In the genomic region with DNA sequence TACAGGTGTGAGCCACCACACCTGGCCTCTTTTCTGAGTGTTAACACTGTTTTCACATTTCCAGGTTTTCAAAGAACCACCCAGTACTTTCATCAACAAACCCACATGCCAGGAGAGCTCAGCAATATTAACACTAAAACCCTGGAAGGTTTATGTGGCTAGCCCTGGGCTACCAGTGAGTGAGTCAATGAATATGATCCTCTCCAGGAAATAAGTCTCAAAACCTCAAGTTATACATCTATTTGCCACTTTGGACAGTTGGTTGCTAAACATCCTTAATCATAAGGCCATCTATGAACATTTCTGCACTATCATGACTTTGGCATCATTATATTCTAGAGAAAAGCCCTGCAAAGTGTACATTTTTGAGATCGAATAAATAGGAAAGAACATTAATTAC, we compare ENCODE assay signal across 27 cellular contexts. TPM values are rescaled to one million over a fixed set of nuclear protein-coding genes. Genes with fewer than 3 reads are reported as not detected.
DNase-seq lines count a peak whose midpoint lies in the region; ATAC-seq, FAIRE-seq and TF ChIP-seq lines count a peak whose summit lies in the region.
"Had no signal": no experiment of that assay in that cellular context is flagged by ENCODE, and none has a peak within 500 bp of the region (broad histone marks: within the 10 kb centered on the region; RNA-seq: fewer than 3 reads in every experiment).

No MANE protein-coding gene starts in this region.

- no peaks in the 10 kb centered on the region for H3K79me2 ChIP-seq in PC-3 (ENCODE audit: low read length)

- H3K9me3 ChIP-seq in PC-3 (ENCODE audit: low read length), result no peaks in the 10 kb centered on the region
- H3K9me3 ChIP-seq: adrenal gland, ovary, SJSA1, thoracic aorta had no signal

- FAIRE-seq in GM12891 (lab: Jason Lieb, UNC), result no peak
- FAIRE-seq: colon had no signal

- no TSS peak for BruUV-seq in PC-3 (replicated peaks; lab: Mats Ljungman, UMichigan)

- intact Hi-C loops in PC-3 (cut with micrococcal nuclease) (no loop called here), natural killer cell (cut with micrococcal nuclease) (no loop called here)

- POLR2A ChIA-PET in PC-3 (lab: Charles Lee; ENCODE audit: unreplicated experiment), result interaction anchor here (0.6 kb wide), 1 partner anchor 14 kb away, joined by 3 read pairs; no protein-coding TSS in a partner anchor

- CTCF ChIA-PET in PC-3 (lab: Charles Lee), result no interaction called here

- H3K4me1 Mint-ChIP-seq in natural killer cell, result peaks cover 12 to 14% of the 10 kb centered on the region in 2 donors

- no peaks in the 10 kb centered on the region for H3K27me3 ChIP-seq in PC-3 (ENCODE audit: low read length)
- H3K27me3 ChIP-seq: adrenal gland, ovary, SJSA1 had no signal

- H3K4me1 ChIP-seq in PC-3 (ENCODE audit: insufficient read depth, low read length), result peaks cover 15% of the 10 kb centered on the region
- H3K4me1 ChIP-seq: adrenal gland had no signal

- no peaks in the 10 kb centered on the region for H3F3A ChIP-seq in PC-3 (ENCODE audit: low read length, unreplicated experiment)

- ATAC-seq in PC-3 (peak; percentile 54), natural killer cell (peak in 2 of 3 donors; percentile 30 to 35)
- ATAC-seq: activated T-cell treated with anti-CD3 and anti-CD28 coated beads, Interleukin-2, amount 50 U/mL, for 4 hours; left lobe of liver; right cardiac atrium had no signal

- no peak overlapping the region for H2AFZ ChIP-seq in PC-3 (ENCODE audit: low read length)

- no peaks in the 10 kb centered on the region for H3K9me2 ChIP-seq in PC-3 (replicated peaks; ENCODE audit: low read length)

- no peaks in the 10 kb centered on the region for H3K9me3 Mint-ChIP-seq in natural killer cell

- no peaks in the 10 kb centered on the region for H3K27me3 Mint-ChIP-seq in natural killer cell (ENCODE audit: low read depth in 2 of 2)
- H3K27me3 Mint-ChIP-seq: IgD-negative memory B cell had no signal

- H3K9ac ChIP-seq in PC-3 (ENCODE audit: low read length), result no peak overlapping the region

- TF ChIP-seq POLR2A in GM12891 (IDR thresholded peaks at IDR 0.05; ENCODE audit: low read depth, low read length), result no peak

- H3K36me3 Mint-ChIP-seq in natural killer cell, result no peaks in the 10 kb centered on the region

- H3K36me3 ChIP-seq in PC-3 (ENCODE audit: low read depth, low read length), result no peaks in the 10 kb centered on the region
- H3K36me3 ChIP-seq: adrenal gland, ovary, SJSA1, thoracic aorta had no signal

- TF ChIP-seq CTCF in PC-3 (conservative IDR thresholded peaks at IDR 0.05; ENCODE audit: low read depth, low read length) (no peak), epithelial cell of esophagus (IDR thresholded peaks at IDR 0.05; ENCODE audit: insufficient read depth, low read depth, low read length, missing control alignments) (no peak), natural killer cell (IDR thresholded peaks at IDR 0.05) (no peak)

- H3K4me2 ChIP-seq in PC-3 (ENCODE audit: low read length), result no peak overlapping the region

- no peak overlapping the region for H3K27ac ChIP-seq in PC-3 (ENCODE audit: low read length)
- H3K27ac ChIP-seq: adrenal gland, SJSA1, thoracic aorta had no signal

- H4K20me1 ChIP-seq in PC-3 (ENCODE audit: low read length), result no peaks in the 10 kb centered on the region

- DNase-seq in H4 (ENCODE audit: low spot score) (peak; percentile 20), PC-3 (peak; percentile 39), epithelial cell of esophagus (ENCODE audit: low read depth) (peak; percentile 42), natural killer cell (no peak), NCI-H1694 (lab: John Stamatoyannopoulos, UW) (no peak), GM12891 (ENCODE audit: insufficient read length, low spot score) (no peak)
- no peak for DNase-seq in stimulated activated naive CD4-positive, alpha-beta T cell (lab: John Stamatoyannopoulos, UW)
- no peak for DNase-seq in activated naive CD4-positive, alpha-beta T cell treated with anti-CD3 and anti-CD28 coated beads, Interleukin-2, amount 50 U/mL, for 16 hours
- DNase-seq: activated naive CD4-positive, alpha-beta T cell; activated T-cell treated with anti-CD3 and anti-CD28 coated beads, Interleukin-2, amount 50 U/mL, for 4 hours; adrenal gland; C1 segment of cervical spinal cord; Calu3; midbrain; NCI-H1436 treated with DMSO at 0.1 percent for 48 hours; right cardiac atrium; stimulated activated CD4-positive, alpha-beta T cell treated with anti-CD3 and anti-CD28 coated beads, Interleukin-12 subunit alpha, Interleukin-12 subunit beta, amount 100 ng/mL, for 4 hours; stimulated activated CD4-positive, alpha-beta T cell treated with anti-CD3 and anti-CD28 coated beads, Interleukin-4, amount 100 ng/mL, for 24 hours; stimulated activated naive CD4-positive, alpha-beta T cell treated with Interleukin-2 at 50 U/mL for 16 hours had no signal

- peak overlapping the region; percentile 41 to 59 for H3K27ac Mint-ChIP-seq in natural killer cell
- H3K27ac Mint-ChIP-seq: T-helper 1 cell treated with Interleukin-12 subunit alpha and Interleukin-12 subunit beta and Interleukin-4 antibody, amounts not matched to agents 30 μg/mL and 1 μg/mL, for 36 hours had no signal

- H3K4me3 ChIP-seq in PC-3 (ENCODE audit: low read length) (no peak overlapping the region), epithelial cell of esophagus (ENCODE audit: low read length) (no peak overlapping the region)
- H3K4me3 ChIP-seq: adrenal gland, ovary, SJSA1, thoracic aorta had no signal

- no peak overlapping the region for H3K4me3 Mint-ChIP-seq in natural killer cell
- H3K4me3 Mint-ChIP-seq: activated T-cell treated with anti-CD3 and anti-CD28 coated beads, Interleukin-2, amount 50 U/mL, for 4 hours; IgD-negative memory B cell; nephron; T-helper 1 cell treated with Interleukin-12 subunit alpha and Interleukin-12 subunit beta and Interleukin-4 antibody, amounts not matched to agents 30 μg/mL and 1 μg/mL, for 36 hours had no signal

TF ChIP-seq in GM12891, 5 proteins besides CTCF, POLR2A, EP300 and RAD21:
- TF ChIP-seq POLR2AphosphoS5 (IDR thresholded peaks at IDR 0.05; ENCODE audit: low read depth, low read length), result no peak
- no peak for TF ChIP-seq POU2F2 (IDR thresholded peaks at IDR 0.05; ENCODE audit: low read depth, low read length)
- TF ChIP-seq TAF1 (IDR thresholded peaks at IDR 0.05; ENCODE audit: low read depth, low read length), result no peak
- no peak for TF ChIP-seq PAX5 (IDR thresholded peaks at IDR 0.05; ENCODE audit: insufficient read depth, low read length, severe bottlenecking)
- no peak for TF ChIP-seq SPI1 (IDR thresholded peaks at IDR 0.05; ENCODE audit: low read depth, low read length)

RNA-seq across cellular contexts. Expression of gene CDKL1, which starts 6.3 kb away (rescaled TPM):
- total RNA-seq in H4 (2014; rRNA removed; shearing (Covaris generic)), result 2.5 and 4.9 TPM in 2 replicates
- total RNA-seq in PC-3 (2014; rRNA removed) (7.1 and 14.4 TPM in 2 replicates), natural killer cell (10 to 100 TPM; 12.4 to 16.7 (median 15.4) TPM)
- polyA plus RNA-seq in GM12891 (2012; ENCODE audit: low read depth, missing spikeins), result 5.6 TPM

Comparison
In these comparisons a context has a peak if more than half of its experiments do, and no peak if none do; other contexts are left out.
1. DNase-seq: peak in H4 (single experiment), PC-3 (single experiment) and epithelial cell of esophagus (single experiment); none in natural killer cell (single experiment), NCI-H1694 (single experiment), stimulated activated naive CD4-positive, alpha-beta T cell (0 of 6), GM12891 (single experiment) and activated naive CD4-positive, alpha-beta T cell treated with anti-CD3 and anti-CD28 coated beads, Interleukin-2, amount 50 U/mL, for 16 hours (single experiment).